29 cellular contexts compared by ENCODE assay signal in genomic region chr13:94400874-94401273, GRCh38.
"Had no signal": no experiment of that assay in that cellular context is flagged by ENCODE, and none has a peak within 500 bp of the region (broad histone marks: within the 10 kb centered on the region; RNA-seq: fewer than 3 reads in every experiment).

No MANE protein-coding gene starts in this region.

- FAIRE-seq: RCC 7860 had no signal

- H3K27ac Mint-ChIP-seq: activated CD4-positive, alpha-beta T cell treated with anti-CD3 and anti-CD28 coated beads, Interleukin-2, amount 10 ng/mL, durations not matched to agents 24 days and 14 days; activated CD8-positive, alpha-beta T cell treated with anti-CD3 and anti-CD28 coated beads, Interleukin-2, amount 10 ng/mL, durations not matched to agents 7 days and 5 days; activated naive CD4-positive, alpha-beta T cell treated with anti-CD3 and anti-CD28 coated beads, Interleukin-2, amount 50 U/mL, for 24 hours; activated naive CD8-positive, alpha-beta T cell treated with anti-CD3 and anti-CD28 coated beads, Interleukin-2, amount 10 ng/mL, durations not matched to agents 7 days and 5 days; activated T-cell treated with anti-CD3 and anti-CD28 coated beads, Interleukin-2, amount 50 U/mL, for 24 hours; activated T-helper 2 cell treated with anti-CD3 and anti-CD28 coated beads, Interferon-gamma antibody, Interleukin-2, Interleukin-4, amounts not matched to agents 10 μg/mL and 5 μg/mL and 100 μg/mL, durations not matched to agents 14 hours and 24 hours and 36 hours had no signal

- H3K4me1 ChIP-seq: ascending aorta had no signal

- H3K4me3 ChIP-seq: ascending aorta, cardiac muscle cell had no signal

- H3K27me3 Mint-ChIP-seq: central memory CD8-positive, alpha-beta T cell had no signal

- H3K4me1 Mint-ChIP-seq: activated CD4-positive, alpha-beta T cell treated with anti-CD3 and anti-CD28 coated beads, Interleukin-2, amount 10 ng/mL, durations not matched to agents 24 days and 14 days; activated naive CD4-positive, alpha-beta T cell treated with anti-CD3 and anti-CD28 coated beads, Interleukin-2, amount 50 U/mL, for 24 hours; activated naive CD8-positive, alpha-beta T cell treated with anti-CD3 and anti-CD28 coated beads, Interleukin-2, amount 10 ng/mL, durations not matched to agents 7 days and 5 days; central memory CD8-positive, alpha-beta T cell had no signal

- H3K9me3 Mint-ChIP-seq: activated CD4-positive, alpha-beta T cell treated with anti-CD3 and anti-CD28 coated beads, Interleukin-2, amount 10 ng/mL, durations not matched to agents 24 days and 14 days; activated naive CD4-positive, alpha-beta T cell treated with anti-CD3 and anti-CD28 coated beads, Interleukin-2, amount 50 U/mL, for 24 hours; activated naive CD8-positive, alpha-beta T cell treated with anti-CD3 and anti-CD28 coated beads, Interleukin-2, amount 10 ng/mL, durations not matched to agents 7 days and 5 days; activated T-cell treated with anti-CD3 and anti-CD28 coated beads, Interleukin-2, amount 50 U/mL, for 24 hours; activated T-helper 2 cell treated with anti-CD3 and anti-CD28 coated beads, Interferon-gamma antibody, Interleukin-2, Interleukin-4, amounts not matched to agents 10 μg/mL and 5 μg/mL and 100 μg/mL, durations not matched to agents 14 hours and 24 hours and 36 hours; central memory CD8-positive, alpha-beta T cell had no signal

- ATAC-seq: activated CD8-positive, alpha-beta T cell treated with anti-CD3 and anti-CD28 coated beads, Interleukin-2, amount 10 ng/mL, durations not matched to agents 7 days and 5 days; PC-3; Right ventricle myocardium inferior had no signal

- H3K36me3 ChIP-seq: cardiac muscle cell had no signal

- H3K27me3 ChIP-seq: ascending aorta, cardiac muscle cell had no signal

- H3K36me3 Mint-ChIP-seq: activated naive CD4-positive, alpha-beta T cell treated with anti-CD3 and anti-CD28 coated beads, Interleukin-2, amount 50 U/mL, for 24 hours; activated naive CD8-positive, alpha-beta T cell treated with anti-CD3 and anti-CD28 coated beads, Interleukin-2, amount 10 ng/mL, durations not matched to agents 7 days and 5 days had no signal

- DNase-seq: activated CD4-positive, alpha-beta T cell treated with anti-CD3 and anti-CD28 coated beads, Interleukin-2, amount 10 ng/mL, durations not matched to agents 24 days and 14 days; activated CD4-positive, alpha-beta T cell treated with anti-CD3 and anti-CD28 coated beads, Interleukin-2, amount 50 U/mL, for 4 hours; activated CD8-positive, alpha-beta T cell treated with anti-CD3 and anti-CD28 coated beads, Interleukin-2, amount 10 ng/mL, durations not matched to agents 7 days and 5 days; activated gamma-delta T cell; activated naive CD4-positive, alpha-beta T cell treated with Interleukin-2 at 50 U/mL for 16 hours; activated naive CD8-positive, alpha-beta T cell treated with anti-CD3 and anti-CD28 coated beads, Interleukin-2, amount 10 ng/mL, durations not matched to agents 7 days and 5 days; activated T-cell treated with anti-CD3 and anti-CD28 coated beads, Interleukin-2, amount 50 U/mL, for 24 hours; amygdala; NCI-H1105 treated with DMSO at 0.1 percent for 48 hours; NCI-H1436 treated with DMSO at 0.1 percent for 48 hours; NCI-H1694 treated with DMSO at 0.1 percent for 48 hours; NCI-H2029; NCI-H345; NCI-H524 treated with DMSO at 0.1 percent for 48 hours; PC-3; SIG-M5; SW 1271; T-helper 1 cell; T-helper 2 cell; T-helper 9 cell; WERI-Rb-1 had no signal

- H3K9me3 ChIP-seq: ascending aorta had no signal

- H3K27ac ChIP-seq: ascending aorta, cardiac muscle cell, RWPE1, WERI-Rb-1 had no signal

- H3K4me3 Mint-ChIP-seq: activated CD4-positive, alpha-beta T cell treated with anti-CD3 and anti-CD28 coated beads, Interleukin-2, amount 10 ng/mL, durations not matched to agents 24 days and 14 days; activated CD8-positive, alpha-beta T cell treated with anti-CD3 and anti-CD28 coated beads, Interleukin-2, amount 10 ng/mL, durations not matched to agents 7 days and 5 days; activated naive CD4-positive, alpha-beta T cell treated with anti-CD3 and anti-CD28 coated beads, Interleukin-2, amount 50 U/mL, for 24 hours; activated naive CD8-positive, alpha-beta T cell treated with anti-CD3 and anti-CD28 coated beads, Interleukin-2, amount 10 ng/mL, durations not matched to agents 7 days and 5 days; activated T-cell treated with anti-CD3 and anti-CD28 coated beads, Interleukin-2, amount 50 U/mL, for 24 hours; central memory CD8-positive, alpha-beta T cell had no signal
